Comparison of ENCODE assay signal across 13 cellular contexts in the genomic region with DNA sequence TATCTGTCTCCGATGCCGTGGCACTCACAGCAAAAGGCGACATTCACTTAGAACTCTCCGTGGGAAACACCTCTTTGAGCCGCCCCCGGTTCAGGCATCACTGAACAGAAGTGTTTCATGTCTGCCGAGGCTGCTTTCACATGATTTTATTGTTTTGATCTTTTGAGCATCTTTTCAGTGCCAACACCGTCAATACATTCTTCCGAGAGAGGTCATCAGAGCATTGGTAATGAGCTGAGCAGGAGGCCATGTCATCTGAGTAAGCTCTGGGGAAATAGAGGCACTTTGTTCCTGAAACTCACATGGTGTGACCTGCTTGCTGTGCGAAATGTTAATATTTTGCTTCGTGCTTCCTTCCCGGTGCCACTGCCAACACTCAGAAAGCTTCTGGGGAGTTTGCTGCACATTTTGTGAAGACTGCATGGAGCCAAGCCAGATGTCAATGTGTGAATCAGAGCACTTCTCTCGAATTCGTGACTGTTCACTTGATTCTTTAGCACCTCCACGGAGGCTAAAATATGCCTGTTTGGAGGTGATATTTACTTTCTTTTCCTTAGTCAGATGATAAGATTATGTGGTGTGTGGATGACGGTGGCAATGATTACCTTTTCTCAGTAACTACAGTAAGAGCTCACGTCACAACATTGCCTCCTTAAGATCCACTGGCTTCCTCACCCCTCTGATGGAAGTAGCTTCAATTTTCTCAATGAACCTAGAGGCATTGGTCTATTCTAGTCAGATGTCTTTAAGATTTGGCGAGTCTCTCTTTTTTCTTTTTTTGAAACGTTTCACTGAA.
DNase-seq lines count a peak whose midpoint lies in the region; ATAC-seq and TF ChIP-seq lines count a peak whose summit lies in the region.
"Had no signal": no experiment of that assay in that cellular context is flagged by ENCODE, and none has a peak within 500 bp of the region (broad histone marks: within the 10 kb centered on the region; RNA-seq: fewer than 3 reads in every experiment).

No MANE protein-coding gene starts in this region.

- H3K4me3 ChIP-seq in left ventricle myocardium inferior (peak overlapping the region; percentile 30), heart left ventricle (peak overlapping the region in 6 of 12 donors; percentile 3 to 32 (median 26)), subcutaneous abdominal adipose tissue (ENCODE audit: low read depth in 1 of 5, low read length in 5 of 5) (peak overlapping the region in 3 of 5 donors; percentile 5 to 45 (median 38))
- no peak overlapping the region for H3K4me3 ChIP-seq in effector memory CD4-positive, alpha-beta T cell (ENCODE audit: insufficient read depth, low read depth, low read length, poor library complexity, severe bottlenecking)

- no peak overlapping the region for H3K9ac ChIP-seq in subcutaneous abdominal adipose tissue (ENCODE audit: low read length in 5 of 5)

- H3K27me3 ChIP-seq in left ventricle myocardium inferior (ENCODE audit: low read depth), result peaks cover 15% of the 10 kb centered on the region
- peaks cover 0 to 6% (median 0%) of the 10 kb centered on the region in 9 donors for H3K27me3 ChIP-seq in heart left ventricle
- no peaks in the 10 kb centered on the region for H3K27me3 ChIP-seq in subcutaneous abdominal adipose tissue (ENCODE audit: control insufficient read depth in 5 of 5, insufficient read depth in 4 of 5, low read length in 5 of 5)
- H3K27me3 ChIP-seq in effector memory CD4-positive, alpha-beta T cell (replicated peaks; ENCODE audit: control insufficient read depth, insufficient read depth, low read length, poor library complexity, severe bottlenecking), result peaks cover under 1% of the 10 kb centered on the region

- H3K36me3 ChIP-seq in left ventricle myocardium inferior, result no peaks in the 10 kb centered on the region
- H3K36me3 ChIP-seq in heart left ventricle, result no peaks in the 10 kb centered on the region
- H3K36me3 ChIP-seq in subcutaneous abdominal adipose tissue (ENCODE audit: control insufficient read depth in 5 of 5, insufficient read depth in 5 of 5, low read length in 5 of 5), result no peaks in the 10 kb centered on the region
- no peaks in the 10 kb centered on the region for H3K36me3 ChIP-seq in effector memory CD4-positive, alpha-beta T cell (ENCODE audit: control insufficient read depth, insufficient read depth, low read length)

- ATAC-seq in heart left ventricle, result no peak
- no peak for ATAC-seq in GM21528 (IDR thresholded peaks at IDR 0.05; ENCODE audit: low FRiP score, unreplicated experiment)
- ATAC-seq: effector memory CD8-positive, alpha-beta T cell; natural killer cell had no signal

- H3K4me1 ChIP-seq in left ventricle myocardium inferior (peaks cover 10% of the 10 kb centered on the region), heart left ventricle (peaks cover 0 to 7% (median 0%) of the 10 kb centered on the region in 12 donors), subcutaneous abdominal adipose tissue (ENCODE audit: control insufficient read depth in 5 of 5, insufficient read depth in 5 of 5, low read length in 5 of 5) (peaks cover 0 to 4% (median 0%) of the 10 kb centered on the region in 5 donors)
- no peaks in the 10 kb centered on the region for H3K4me1 ChIP-seq in effector memory CD4-positive, alpha-beta T cell (ENCODE audit: control insufficient read depth, insufficient read depth, low read length, poor library complexity, severe bottlenecking)

- no peaks in the 10 kb centered on the region for H3K9me3 ChIP-seq in left ventricle myocardium inferior (replicated peaks)
- no peaks in the 10 kb centered on the region for H3K9me3 ChIP-seq in heart left ventricle
- H3K9me3 ChIP-seq in subcutaneous abdominal adipose tissue (ENCODE audit: control insufficient read depth in 5 of 5, low read length in 5 of 5), result no peaks in the 10 kb centered on the region
- H3K9me3 ChIP-seq in effector memory CD4-positive, alpha-beta T cell (ENCODE audit: control insufficient read depth, low read length), result no peaks in the 10 kb centered on the region

- no peak overlapping the region for H3K27ac ChIP-seq in left ventricle myocardium inferior (replicated peaks)
- no peak overlapping the region for H3K27ac ChIP-seq in heart left ventricle
- H3K27ac ChIP-seq in subcutaneous abdominal adipose tissue (ENCODE audit: low read depth, low read length), result no peak overlapping the region
- no peak overlapping the region for H3K27ac ChIP-seq in effector memory CD4-positive, alpha-beta T cell (ENCODE audit: insufficient read depth, low read length, poor library complexity, severe bottlenecking)

- no peak for TF ChIP-seq POLR2A in heart left ventricle (IDR thresholded peaks at IDR 0.05)

- TF ChIP-seq CTCF in left ventricle myocardium inferior (IDR thresholded peaks at IDR 0.05; ENCODE audit: borderline replicate concordance), result no peak
- TF ChIP-seq CTCF in heart left ventricle (IDR thresholded peaks at IDR 0.05), result no peak

- intact Hi-C loops in left ventricle myocardium inferior (cut with micrococcal nuclease) (no loop called here), heart left ventricle (cut with DNase I) (no loop called here)

- 34 to 44% (median 38%) methylated on average over 19 of the region's 19 CpGs for WGBS in heart left ventricle, 4 donors

- DNase-seq in left ventricle myocardium inferior (no peak), heart left ventricle (no peak), cerebellum (ENCODE audit: low spot score) (peak; percentile 0), kidney tubule cell (ENCODE audit: low spot score) (peak; percentile 98), Kasumi-1 (lab: John Stamatoyannopoulos, UW) (no peak)
- no peak for DNase-seq in effector memory CD4-positive, alpha-beta T cell
- DNase-seq: effector memory CD8-positive, alpha-beta T cell; natural killer cell; NCI-H2081; stimulated activated CD4-positive, alpha-beta T cell treated with anti-CD3 and anti-CD28 coated beads, Interleukin-15, amount 100 ng/mL, for 24 hours; stimulated activated CD8-positive, alpha-beta memory T cell treated with anti-CD3 and anti-CD28 coated beads, Interleukin-4, amount 100 ng/mL, for 48 hours had no signal

Comparison
In these comparisons a context has a peak if more than half of its experiments do, and no peak if none do; other contexts are left out.
1. DNase-seq: peak in cerebellum (single experiment) and kidney tubule cell (single experiment); none in left ventricle myocardium inferior (single experiment), heart left ventricle (0 of 5), Kasumi-1 (0 of 2) and effector memory CD4-positive, alpha-beta T cell (0 of 3).